ENCODE assay signal across 10 cellular contexts in the genomic region with DNA sequence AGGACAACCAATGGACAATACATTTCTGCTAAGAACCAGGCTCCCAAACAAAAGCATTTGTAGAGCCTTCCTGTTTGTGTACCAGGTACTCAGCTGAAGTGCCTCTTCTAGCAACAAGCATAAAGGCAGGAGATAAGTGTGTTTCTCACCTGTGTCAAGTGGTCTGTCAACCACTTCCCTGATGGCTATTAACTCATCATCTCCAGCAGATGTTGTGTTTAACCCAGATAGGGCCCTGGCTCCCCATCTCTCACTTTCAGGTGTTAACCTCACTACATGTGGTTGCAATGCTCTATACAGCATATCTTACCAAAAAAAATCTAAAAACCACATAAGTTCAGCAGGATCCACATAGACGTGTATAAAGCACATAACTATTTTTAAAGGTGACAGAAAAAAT. TPM values are rescaled to one million over a fixed set of nuclear protein-coding genes. Genes with fewer than 3 reads are reported as not detected.
DNase-seq lines count a peak whose midpoint lies in the region; ATAC-seq and TF ChIP-seq lines count a peak whose summit lies in the region.
"Had no signal": no experiment of that assay in that cellular context is flagged by ENCODE, and none has a peak within 500 bp of the region (broad histone marks: within the 10 kb centered on the region; RNA-seq: fewer than 3 reads in every experiment).

No MANE protein-coding gene starts in this region.

- H3K36me3 Mint-ChIP-seq in activated naive CD8-positive, alpha-beta T cell treated with anti-CD3 and anti-CD28 coated beads, Interleukin-2, amount 10 ng/mL, durations not matched to agents 7 days and 5 days, result no peaks in the 10 kb centered on the region
- H3K36me3 Mint-ChIP-seq in WTC11, result no peaks in the 10 kb centered on the region

- no peaks in the 10 kb centered on the region for H3F3A ChIP-seq in PC-9 (ENCODE audit: insufficient read depth, low read depth)

- peaks cover 59% of the 10 kb centered on the region for H3K27me3 Mint-ChIP-seq in activated naive CD8-positive, alpha-beta T cell treated with anti-CD3 and anti-CD28 coated beads, Interleukin-2, amount 10 ng/mL, durations not matched to agents 7 days and 5 days
- H3K27me3 Mint-ChIP-seq in WTC11 (ENCODE audit: low read depth), result no peaks in the 10 kb centered on the region

- BruUV-seq in PC-9 (replicated peaks; lab: Mats Ljungman, UMichigan), result no TSS peak

- POLR2A ChIA-PET in activated naive CD8-positive, alpha-beta T cell treated with anti-CD3 and anti-CD28 coated beads, Interleukin-2, amount 10 ng/mL, durations not matched to agents 7 days and 5 days (lab: Charles Lee), result no interaction called here
- POLR2A ChIA-PET in HEK293T (lab: Yijun Ruan, JAX), result no interaction called here
- POLR2A ChIA-PET in PC-9 (lab: Charles Lee; ENCODE audit: unreplicated experiment), result no interaction called here
- POLR2A ChIA-PET in WTC11 (lab: Charles Lee), result no interaction called here

- CTCF ChIA-PET in HEK293T (lab: Yijun Ruan, JAX), result interaction anchor here (0.6 kb wide), 1 partner anchor 88 kb away, joined by 3 read pairs; no protein-coding TSS in a partner anchor
- CTCF ChIA-PET in PC-9 (lab: Charles Lee), result no interaction called here
- CTCF ChIA-PET in WTC11 (lab: Charles Lee), result no interaction called here

- no peaks in the 10 kb centered on the region for H3K36me3 ChIP-seq in PC-9 (ENCODE audit: low read depth)

- intact Hi-C loops in PC-9 (cut with micrococcal nuclease; ENCODE audit: unreplicated experiment), result no loop called here

- H3K79me2 ChIP-seq in PC-9 (ENCODE audit: low read depth), result no peaks in the 10 kb centered on the region

- no peaks in the 10 kb centered on the region for H3K4me1 ChIP-seq in PC-9 (replicated peaks; ENCODE audit: insufficient read depth)

- peaks cover 11% of the 10 kb centered on the region for H3K4me1 Mint-ChIP-seq in activated naive CD8-positive, alpha-beta T cell treated with anti-CD3 and anti-CD28 coated beads, Interleukin-2, amount 10 ng/mL, durations not matched to agents 7 days and 5 days
- H3K4me1 Mint-ChIP-seq in WTC11, result no peaks in the 10 kb centered on the region

- DNase-seq in activated naive CD8-positive, alpha-beta T cell treated with anti-CD3 and anti-CD28 coated beads, Interleukin-2, amount 10 ng/mL, durations not matched to agents 7 days and 5 days, result no peak
- no peak for DNase-seq in HEK293T (ENCODE audit: extremely low spot score)
- no peak for DNase-seq in PC-9
- no peak for DNase-seq in WTC11 (ENCODE audit: low spot score)

- H3K9me2 ChIP-seq in PC-9 (ENCODE audit: insufficient read depth), result no peaks in the 10 kb centered on the region

- TF ChIP-seq CTCF in PC-9 (conservative IDR thresholded peaks at IDR 0.05), result no peak
- no peak for TF ChIP-seq CTCF in WTC11 (IDR thresholded peaks at IDR 0.05)

- no peak overlapping the region for H3K4me3 Mint-ChIP-seq in activated naive CD8-positive, alpha-beta T cell treated with anti-CD3 and anti-CD28 coated beads, Interleukin-2, amount 10 ng/mL, durations not matched to agents 7 days and 5 days
- H3K4me3 Mint-ChIP-seq in WTC11, result no peak overlapping the region

- H2AFZ ChIP-seq in PC-9, result no peak overlapping the region

- H3K27ac ChIP-seq in PC-9, result no peak overlapping the region

- no peaks in the 10 kb centered on the region for H3K9me3 Mint-ChIP-seq in activated naive CD8-positive, alpha-beta T cell treated with anti-CD3 and anti-CD28 coated beads, Interleukin-2, amount 10 ng/mL, durations not matched to agents 7 days and 5 days
- H3K9me3 Mint-ChIP-seq in WTC11, result no peaks in the 10 kb centered on the region

- H3K27ac Mint-ChIP-seq in activated naive CD8-positive, alpha-beta T cell treated with anti-CD3 and anti-CD28 coated beads, Interleukin-2, amount 10 ng/mL, durations not matched to agents 7 days and 5 days, result no peak overlapping the region
- H3K27ac Mint-ChIP-seq in WTC11, result no peak overlapping the region

- no peaks in the 10 kb centered on the region for H4K20me1 ChIP-seq in PC-9 (ENCODE audit: insufficient read depth)

- H3K9me3 ChIP-seq in PC-9 (ENCODE audit: insufficient read depth, low read depth), result no peaks in the 10 kb centered on the region

- H3K27me3 ChIP-seq in PC-9 (ENCODE audit: insufficient read depth, low read depth), result peaks cover 22% of the 10 kb centered on the region

- no peak overlapping the region for H3K4me2 ChIP-seq in PC-9

- no peak overlapping the region for H3K4me3 ChIP-seq in PC-9

- peak; percentile 46 for ATAC-seq in GM18861 (IDR thresholded peaks at IDR 0.05; ENCODE audit: unreplicated experiment)
- ATAC-seq in GM21717 (IDR thresholded peaks at IDR 0.05; ENCODE audit: unreplicated experiment), result peak; percentile 84
- ATAC-seq in HG03521 (IDR thresholded peaks at IDR 0.05; ENCODE audit: unreplicated experiment), result peak; percentile 70
- ATAC-seq in activated naive CD8-positive, alpha-beta T cell treated with anti-CD3 and anti-CD28 coated beads, Interleukin-2, amount 10 ng/mL, durations not matched to agents 7 days and 5 days (ENCODE audit: low read depth), result peak; percentile 66
- no peak for ATAC-seq in SK-N-SH treated with all-trans-retinoic acid at 6 μM for 48 hours
- ATAC-seq in WTC11, result no peak
- ATAC-seq: Right ventricle myocardium inferior had no signal

TF ChIP-seq in HEK293T, 16 proteins besides CTCF, POLR2A, EP300 and RAD21:
- TF ChIP-seq LEF1 (IDR thresholded peaks at IDR 0.05; ENCODE audit: borderline replicate concordance) (no peak), HDGF (IDR thresholded peaks at IDR 0.05; ENCODE audit: borderline replicate concordance) (no peak), ZNF384 (IDR thresholded peaks at IDR 0.05) (no peak), SUZ12 (IDR thresholded peaks at IDR 0.05) (no peak), ELF4 (IDR thresholded peaks at IDR 0.05) (no peak), SP1 (IDR thresholded peaks at IDR 0.05) (no peak), FOXA1 (IDR thresholded peaks at IDR 0.05) (no peak)

TF ChIP-seq in SK-N-SH treated with all-trans-retinoic acid at 6 μM for 48 hours, 23 proteins besides CTCF, POLR2A, EP300 and RAD21 (continues in another document):
- TF ChIP-seq ESRRG (CRISPR knock-in tag; IDR thresholded peaks at IDR 0.05), result no peak
- no peak for TF ChIP-seq ZFP3 (CRISPR knock-in tag; IDR thresholded peaks at IDR 0.05)
- no peak for TF ChIP-seq ZNF8 (CRISPR knock-in tag; IDR thresholded peaks at IDR 0.05)
- TF ChIP-seq CSDC2 (CRISPR knock-in tag; IDR thresholded peaks at IDR 0.05), result no peak
- TF ChIP-seq ISL1 (CRISPR knock-in tag; IDR thresholded peaks at IDR 0.05), result no peak
- TF ChIP-seq GLIS3 (CRISPR knock-in tag; IDR thresholded peaks at IDR 0.05), result no peak
- TF ChIP-seq CREB5 (CRISPR knock-in tag; IDR thresholded peaks at IDR 0.05; ENCODE audit: low read depth), result no peak

TF ChIP-seq in WTC11, 78 proteins besides CTCF, POLR2A, EP300 and RAD21:
- no peak for TF ChIP-seq OVOL2 (CRISPR knock-in tag; IDR thresholded peaks at IDR 0.05; ENCODE audit: borderline replicate concordance)
- TF ChIP-seq HMGA2 (CRISPR knock-in tag; IDR thresholded peaks at IDR 0.05), result no peak
- TF ChIP-seq CREM (CRISPR knock-in tag; IDR thresholded peaks at IDR 0.05), result no peak
- no peak for TF ChIP-seq JUN (CRISPR knock-in tag; IDR thresholded peaks at IDR 0.05)

RNA-seq across cellular contexts. Expression of gene IL17A, which starts 9.6 kb away (rescaled TPM):
- not detected for total RNA-seq in activated naive CD8-positive, alpha-beta T cell treated with anti-CD3 and anti-CD28 coated beads, Interleukin-2, amount 10 ng/mL, durations not matched to agents 7 days and 5 days
- total RNA-seq in PC-9 (2021) (not detected in 2 replicates), WTC11 (2021) (not detected in 3 replicates)
- total RNA-seq: pulmonary artery endothelial cell, Right ventricle myocardium inferior had no signal

Comparison
In these comparisons a context has a peak if more than half of its experiments do, and no peak if none do; other contexts are left out.
1. ATAC-seq: peak in GM18861 (single experiment), GM21717 (single experiment), HG03521 (single experiment) and activated naive CD8-positive, alpha-beta T cell treated with anti-CD3 and anti-CD28 coated beads, Interleukin-2, amount 10 ng/mL, durations not matched to agents 7 days and 5 days (single experiment); none in SK-N-SH treated with all-trans-retinoic acid at 6 μM for 48 hours (single experiment) and WTC11 (single experiment).